Comparison of ENCODE assay signal across 27 cellular contexts in the genomic region with DNA sequence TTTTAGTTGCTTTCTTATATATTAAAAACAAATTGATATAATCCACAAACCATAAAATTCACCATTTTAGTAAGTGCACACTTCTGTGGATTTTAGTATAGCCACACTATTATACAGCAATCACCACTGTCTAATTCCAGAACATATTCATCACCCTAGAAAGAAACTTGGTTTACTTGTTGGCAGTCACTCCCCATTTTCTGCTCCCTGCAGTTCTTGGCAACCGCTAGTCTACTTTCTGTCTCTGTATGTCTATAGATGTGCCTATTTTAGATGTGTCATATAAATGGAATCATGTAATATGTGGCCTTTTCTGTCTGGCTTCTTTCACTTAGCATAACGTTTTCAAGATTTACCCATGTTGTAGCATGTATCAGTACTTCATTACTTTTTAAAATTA. TPM values are rescaled to one million over a fixed set of nuclear protein-coding genes. Genes with fewer than 3 reads are reported as not detected.
DNase-seq lines count a peak whose midpoint lies in the region; TF ChIP-seq lines count a peak whose summit lies in the region.
"Had no signal": no experiment of that assay in that cellular context is flagged by ENCODE, and none has a peak within 500 bp of the region (broad histone marks: within the 10 kb centered on the region; RNA-seq: fewer than 3 reads in every experiment).

No MANE protein-coding gene starts in this region.

- 73 to 77% methylated on average over 2 of the region's 2 CpGs for WGBS in GM23248 (ENCODE audit: low coverage in 1 of 2, low lambda C conversion rate in 2 of 2, missing lambda C conversion rate in 2 of 2), 2 experiments

- H3K4me1 ChIP-seq in GM23248 (ENCODE audit: insufficient read depth), result no peaks in the 10 kb centered on the region

- H3K9me3 Mint-ChIP-seq in activated T-helper 2 cell treated with anti-CD3 and anti-CD28 coated beads, Interferon-gamma antibody, Interleukin-2, Interleukin-4, amounts not matched to agents 10 μg/mL and 5 μg/mL and 100 μg/mL, durations not matched to agents 14 hours and 24 hours and 36 hours, result no peaks in the 10 kb centered on the region
- H3K9me3 Mint-ChIP-seq in osteocyte (ENCODE audit: unreplicated experiment), result no peaks in the 10 kb centered on the region
- H3K9me3 Mint-ChIP-seq: CD4-positive, alpha-beta T cell had no signal

- H3F3A ChIP-seq in GM23248 (ENCODE audit: insufficient read depth), result no peaks in the 10 kb centered on the region

- H3K4me1 Mint-ChIP-seq in activated T-helper 2 cell treated with anti-CD3 and anti-CD28 coated beads, Interferon-gamma antibody, Interleukin-2, Interleukin-4, amounts not matched to agents 10 μg/mL and 5 μg/mL and 100 μg/mL, durations not matched to agents 14 hours and 24 hours and 36 hours (ENCODE audit: low read depth), result peaks cover 48% of the 10 kb centered on the region
- peaks cover 38% of the 10 kb centered on the region for H3K4me1 Mint-ChIP-seq in osteocyte (ENCODE audit: unreplicated experiment)

- H3K4me3 Mint-ChIP-seq in activated T-helper 2 cell treated with anti-CD3 and anti-CD28 coated beads, Interferon-gamma antibody, Interleukin-2, Interleukin-4, amounts not matched to agents 10 μg/mL and 5 μg/mL and 100 μg/mL, durations not matched to agents 14 hours and 24 hours and 36 hours (ENCODE audit: low read depth), result no peak overlapping the region
- no peak overlapping the region for H3K4me3 Mint-ChIP-seq in osteocyte (ENCODE audit: unreplicated experiment)
- H3K4me3 Mint-ChIP-seq: CD4-positive, alpha-beta T cell had no signal

- no peaks in the 10 kb centered on the region for H3K27me3 ChIP-seq in GM23248 (replicated peaks; ENCODE audit: insufficient read depth)
- H3K27me3 ChIP-seq: BLaER1 treated with 17β-estradiol and CSF1 and Interleukin-3, amounts not matched to agents 10 nM and 100 nM; SJSA1 had no signal

- H4K20me1 ChIP-seq in GM23248 (ENCODE audit: insufficient read depth), result no peaks in the 10 kb centered on the region
- H4K20me1 ChIP-seq: BLaER1 treated with 17β-estradiol and CSF1 and Interleukin-3, amounts not matched to agents 10 nM and 100 nM had no signal

- H3K9me3 ChIP-seq in GM23248 (ENCODE audit: low read depth), result no peaks in the 10 kb centered on the region
- H3K9me3 ChIP-seq: BLaER1 treated with 17β-estradiol and CSF1 and Interleukin-3, amounts not matched to agents 10 nM and 100 nM; SJSA1 had no signal

- no peaks in the 10 kb centered on the region; the same call in 1 of the 2 replicates for H3K36me3 ChIP-seq in GM23248 (ENCODE audit: low read depth)

- TF ChIP-seq CTCF in choroid plexus epithelial cell (conservative IDR thresholded peaks at IDR 0.05; ENCODE audit: low read depth, low read length) (no peak), osteocyte (IDR thresholded peaks at IDR 0.05) (no peak)

- H3K9me2 ChIP-seq in GM23248 (ENCODE audit: insufficient read depth), result no peaks in the 10 kb centered on the region

- H3K9ac ChIP-seq in GM23248, result no peak overlapping the region
- H3K9ac ChIP-seq: BLaER1 treated with 17β-estradiol and CSF1 and Interleukin-3, amounts not matched to agents 10 nM and 100 nM had no signal

- H3K27me3 Mint-ChIP-seq in activated T-helper 2 cell treated with anti-CD3 and anti-CD28 coated beads, Interferon-gamma antibody, Interleukin-2, Interleukin-4, amounts not matched to agents 10 μg/mL and 5 μg/mL and 100 μg/mL, durations not matched to agents 14 hours and 24 hours and 36 hours (ENCODE audit: low read depth), result no peaks in the 10 kb centered on the region
- no peaks in the 10 kb centered on the region for H3K27me3 Mint-ChIP-seq in osteocyte (ENCODE audit: unreplicated experiment)
- H3K27me3 Mint-ChIP-seq: CD4-positive, alpha-beta T cell had no signal

- peak overlapping the region; percentile 36; the same call in 1 of the 2 replicates for H2AFZ ChIP-seq in GM23248
- H2AFZ ChIP-seq: PC-9 had no signal

- H3K27ac ChIP-seq in GM23248, result no peak overlapping the region
- H3K27ac ChIP-seq: BLaER1 treated with 17β-estradiol and CSF1 and Interleukin-3, amounts not matched to agents 10 nM and 100 nM; PC-9; SJSA1 had no signal

- intact Hi-C loops in activated T-helper 2 cell treated with anti-CD3 and anti-CD28 coated beads, Interferon-gamma antibody, Interleukin-2, Interleukin-4, amounts not matched to agents 10 μg/mL and 5 μg/mL and 100 μg/mL, durations not matched to agents 14 hours and 24 hours and 36 hours (cut with micrococcal nuclease), result no loop called here

- H3K4me2 ChIP-seq in GM23248 (ENCODE audit: unreplicated experiment), result no peak overlapping the region
- H3K4me2 ChIP-seq: BLaER1 treated with 17β-estradiol and CSF1 and Interleukin-3, amounts not matched to agents 10 nM and 100 nM; PC-9 had no signal

- in situ Hi-C loops in GM23248 (cut with MboI), result no loop called here

- DNase-seq in GM23248, result peak; percentile 9
- DNase-seq in activated T-helper 2 cell treated with anti-CD3 and anti-CD28 coated beads, Interferon-gamma antibody, Interleukin-2, Interleukin-4, amounts not matched to agents 10 μg/mL and 5 μg/mL and 100 μg/mL, durations not matched to agents 14 hours and 24 hours and 36 hours (ENCODE audit: low spot score), result no peak
- peak; percentile 50 for DNase-seq in choroid plexus epithelial cell (ENCODE audit: low read depth)
- no peak for DNase-seq in osteocyte (ENCODE audit: extremely low spot score, unreplicated experiment)
- no peak for DNase-seq in NCI-H2196 (lab: John Stamatoyannopoulos, UW; ENCODE audit: unreplicated experiment)
- no peak for DNase-seq in T-helper 1 cell
- DNase-seq in NOMO-1 treated with dmso at 0.1 percent for 144 hours (lab: John Stamatoyannopoulos, UW; ENCODE audit: unreplicated experiment), result no peak
- DNase-seq: CD4-positive, alpha-beta T cell; COR-L47; EL; GDM1; Karpas-422; NCI-H2029; NCI-H446 treated with DMSO at 0.1 percent for 48 hours; NCI-H526; NCI-H82; NK-92 treated with Interleukin-12 subunit alpha and Interleukin-12 subunit beta, amount 100 ng/mL, for 24 hours; PC-9; Right ventricle myocardium superior had no signal

- H3K27ac Mint-ChIP-seq in activated T-helper 2 cell treated with anti-CD3 and anti-CD28 coated beads, Interferon-gamma antibody, Interleukin-2, Interleukin-4, amounts not matched to agents 10 μg/mL and 5 μg/mL and 100 μg/mL, durations not matched to agents 14 hours and 24 hours and 36 hours, result peak overlapping the region; percentile 18
- H3K27ac Mint-ChIP-seq in osteocyte (ENCODE audit: unreplicated experiment), result peak overlapping the region; percentile 14
- H3K27ac Mint-ChIP-seq: CD4-positive, alpha-beta T cell had no signal

- H3K36me3 Mint-ChIP-seq in activated T-helper 2 cell treated with anti-CD3 and anti-CD28 coated beads, Interferon-gamma antibody, Interleukin-2, Interleukin-4, amounts not matched to agents 10 μg/mL and 5 μg/mL and 100 μg/mL, durations not matched to agents 14 hours and 24 hours and 36 hours (ENCODE audit: low read depth), result peaks cover 78% of the 10 kb centered on the region
- H3K36me3 Mint-ChIP-seq in osteocyte (ENCODE audit: unreplicated experiment), result no peaks in the 10 kb centered on the region

- H3K4me3 ChIP-seq in GM23248 (no peak overlapping the region), choroid plexus epithelial cell (ENCODE audit: low read depth, low read length) (no peak overlapping the region)
- H3K4me3 ChIP-seq: BLaER1 treated with 17β-estradiol and CSF1 and Interleukin-3, amounts not matched to agents 10 nM and 100 nM; GM12878; PC-9; SJSA1 had no signal

- peaks cover 54% of the 10 kb centered on the region for H3K79me2 ChIP-seq in GM23248 (ENCODE audit: insufficient read depth)

RNA-seq across cellular contexts. Expression of gene CKAP2L, which starts 5.7 kb away (rescaled TPM):
- total RNA-seq in GM23248 (2014; rRNA removed; shearing (Covaris generic)), result 5.2 and 6.6 TPM in 2 replicates
- polyA plus RNA-seq in GM23248 (2016; fragmentation: Nextera tagmentation; extraction: Ambion mirVana), result 9.0 and 10.9 TPM in 2 replicates
- 24.4 and 27.2 TPM in 2 replicates for total RNA-seq in activated T-helper 2 cell treated with anti-CD3 and anti-CD28 coated beads, Interferon-gamma antibody, Interleukin-2, Interleukin-4, amounts not matched to agents 10 μg/mL and 5 μg/mL and 100 μg/mL, durations not matched to agents 14 hours and 24 hours and 36 hours
- 6.3 and 6.5 TPM in 2 replicates for total RNA-seq in osteocyte

RNA-seq across cellular contexts. Expression of gene IL1A, which starts 25.6 kb away (rescaled TPM):
- 0.54 TPM in 1 of 2 replicates, not detected in the other for total RNA-seq in GM23248 (2014; rRNA removed; shearing (Covaris generic))
- polyA plus RNA-seq in GM23248 (2016; fragmentation: Nextera tagmentation; extraction: Ambion mirVana), result 0.14 TPM in 1 of 2 replicates, not detected in the other
- 6.8 and 7.0 TPM in 2 replicates for total RNA-seq in activated T-helper 2 cell treated with anti-CD3 and anti-CD28 coated beads, Interferon-gamma antibody, Interleukin-2, Interleukin-4, amounts not matched to agents 10 μg/mL and 5 μg/mL and 100 μg/mL, durations not matched to agents 14 hours and 24 hours and 36 hours
- total RNA-seq in osteocyte, result not detected in 2 replicates
- total RNA-seq: CD4-positive, alpha-beta T cell; HT-29; Right ventricle myocardium superior had no signal

RNA-seq across cellular contexts. Expression of gene NT5DC4, which starts 37.9 kb away (rescaled TPM):
- not detected in 2 replicates for total RNA-seq in GM23248 (2014; rRNA removed; shearing (Covaris generic))
- not detected in 2 replicates for polyA plus RNA-seq in GM23248 (2016; fragmentation: Nextera tagmentation; extraction: Ambion mirVana)
- total RNA-seq in activated T-helper 2 cell treated with anti-CD3 and anti-CD28 coated beads, Interferon-gamma antibody, Interleukin-2, Interleukin-4, amounts not matched to agents 10 μg/mL and 5 μg/mL and 100 μg/mL, durations not matched to agents 14 hours and 24 hours and 36 hours, result not detected in 2 replicates
- not detected in 2 replicates for total RNA-seq in osteocyte
- total RNA-seq: CD4-positive, alpha-beta T cell; H4; M059J; Right ventricle myocardium superior; RPMI7951; SJSA1 had no signal
- polyA plus RNA-seq: AG04450 had no signal

Comparison
In these comparisons a context has a peak if more than half of its experiments do, and no peak if none do; other contexts are left out.
1. DNase-seq: peak in GM23248 (single experiment) and choroid plexus epithelial cell (single experiment); none in activated T-helper 2 cell treated with anti-CD3 and anti-CD28 coated beads, Interferon-gamma antibody, Interleukin-2, Interleukin-4, amounts not matched to agents 10 μg/mL and 5 μg/mL and 100 μg/mL, durations not matched to agents 14 hours and 24 hours and 36 hours (single experiment), osteocyte (single experiment), NCI-H2196 (single experiment), T-helper 1 cell (0 of 5) and NOMO-1 treated with dmso at 0.1 percent for 144 hours (single experiment).